Comparison of ENCODE assay signal across 8 cellular contexts in the genomic region with DNA sequence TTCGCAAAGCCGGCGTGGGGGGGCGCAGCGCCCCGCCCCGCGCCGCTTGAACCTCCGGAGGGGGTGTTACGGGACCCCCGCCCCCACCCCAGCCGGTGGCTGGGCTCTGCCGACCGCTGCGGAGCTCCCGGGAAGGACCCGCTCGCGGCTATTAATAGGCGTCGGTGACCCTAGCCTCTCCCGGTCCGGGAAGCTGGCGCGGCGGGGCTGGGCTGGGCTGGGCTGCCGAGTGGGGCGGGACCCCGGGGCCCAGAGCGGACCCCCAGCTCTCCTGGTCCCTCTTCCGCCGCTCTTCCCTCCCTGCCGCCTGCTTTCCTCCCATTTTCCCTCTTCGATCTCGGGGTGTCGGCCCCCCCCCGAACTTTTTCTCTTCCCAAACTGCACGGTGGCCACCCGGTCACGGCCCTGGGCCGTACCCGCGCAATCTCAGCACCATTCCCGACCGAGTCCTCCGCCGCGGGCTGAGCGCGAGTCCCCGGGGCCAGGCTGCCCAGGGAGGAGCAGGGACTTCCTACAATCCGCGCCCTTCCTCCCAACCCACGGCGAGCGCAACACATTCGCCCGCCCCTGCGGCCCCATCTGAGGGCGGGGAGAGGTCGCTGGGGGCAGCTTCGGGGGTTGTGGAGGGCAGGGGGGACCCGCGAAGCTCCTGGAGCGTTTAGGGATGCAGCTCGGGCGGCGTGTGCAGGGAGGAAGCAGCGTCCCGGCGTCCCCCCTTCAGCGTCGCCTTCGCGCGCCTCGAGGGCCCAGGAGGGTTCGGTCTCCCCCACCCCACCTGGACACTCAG. TPM values are rescaled to one million over a fixed set of nuclear protein-coding genes. Genes with fewer than 3 reads are reported as not detected.
A peak's percentile ranks its signal among the peaks of the same experiment; 100 is the strongest.
DNase-seq lines count a peak whose midpoint lies in the region; ATAC-seq and TF ChIP-seq lines count a peak whose summit lies in the region.

No MANE protein-coding gene starts in this region.

- H3K27me3 ChIP-seq in psoas muscle (ENCODE audit: insufficient read depth in 3 of 3, low read length in 2 of 3), result peaks cover 0 to 96% (median 38%) of the 10 kb centered on the region in 3 donors

- H3K4me1 ChIP-seq in psoas muscle, result peaks cover 12% of the 10 kb centered on the region

- no peak for TF ChIP-seq CTCF in Calu3 (IDR thresholded peaks at IDR 0.05; ENCODE audit: unreplicated experiment)
- no peak for TF ChIP-seq CTCF in psoas muscle (IDR thresholded peaks at IDR 0.05)

- H3K36me3 Mint-ChIP-seq in Calu3 (ENCODE audit: insufficient read depth, unreplicated experiment), result no peaks in the 10 kb centered on the region

- no peaks in the 10 kb centered on the region for H3K9me3 Mint-ChIP-seq in Calu3 (ENCODE audit: low read depth, unreplicated experiment)

- H3K9me3 ChIP-seq in psoas muscle, result no peaks in the 10 kb centered on the region

- intact Hi-C loops in Calu3 (cut with micrococcal nuclease; ENCODE audit: unreplicated experiment) (no loop called here), Right ventricle myocardium superior (cut with DNase I) (no loop called here), psoas muscle (cut with DNase I) (loop anchor here in 1 of 2 donors (10.0 kb wide), 2 partner anchors 538 to 678 kb away; no protein-coding TSS in a partner anchor)

- peak overlapping the region; percentile 52 for H3K4me3 Mint-ChIP-seq in Calu3 (ENCODE audit: low read depth, unreplicated experiment)

- H3K27ac Mint-ChIP-seq in Calu3 (ENCODE audit: unreplicated experiment), result no peak overlapping the region

- no TSS peak for BruUV-seq in Calu3 (replicated peaks; lab: Mats Ljungman, UMichigan)

- 1% methylated on average over 52 to 79 of the region's 79 CpGs for WGBS in psoas muscle, 3 donors

- ATAC-seq in SK-N-SH treated with all-trans-retinoic acid at 6 μM for 48 hours (peak; percentile 24), Right ventricle myocardium superior (ENCODE audit: poor library complexity) (peak; percentile 45), psoas muscle (peak in 3 of 4 donors; percentile 7 to 50 (median 24)), GM21515 (IDR thresholded peaks at IDR 0.05; ENCODE audit: unreplicated experiment) (no peak)

- no peaks in the 10 kb centered on the region for H3K4me1 Mint-ChIP-seq in Calu3 (ENCODE audit: low read depth, unreplicated experiment)

- no peaks in the 10 kb centered on the region for H3K36me3 ChIP-seq in psoas muscle (ENCODE audit: insufficient read depth in 1 of 2, low read depth in 1 of 2)

- DNase-seq in Calu3 (peak; percentile 27), Right ventricle myocardium superior (no peak), psoas muscle (peak; percentile 27 to 48), T-helper 9 cell (no peak), midbrain (lab: John Stamatoyannopoulos, UW) (no peak), HCEC 1CT (no peak)

- CTCF ChIA-PET in Calu3 (lab: Charles Lee), result interaction anchor here (0.7 to 1.1 kb wide), 3 partner anchors 63 to 103 kb away, joined by 3 to 5 read pairs (median 3); no protein-coding TSS in a partner anchor

- peaks cover 79% of the 10 kb centered on the region for H3K27me3 Mint-ChIP-seq in Calu3 (ENCODE audit: unreplicated experiment)

- peak overlapping the region; percentile 74 for H3K4me3 ChIP-seq in psoas muscle

- H3K27ac ChIP-seq in psoas muscle, result no peak overlapping the region

TF ChIP-seq in SK-N-SH treated with all-trans-retinoic acid at 6 μM for 48 hours, 23 proteins besides CTCF, POLR2A, EP300 and RAD21:
- TF ChIP-seq, protein P1, sequence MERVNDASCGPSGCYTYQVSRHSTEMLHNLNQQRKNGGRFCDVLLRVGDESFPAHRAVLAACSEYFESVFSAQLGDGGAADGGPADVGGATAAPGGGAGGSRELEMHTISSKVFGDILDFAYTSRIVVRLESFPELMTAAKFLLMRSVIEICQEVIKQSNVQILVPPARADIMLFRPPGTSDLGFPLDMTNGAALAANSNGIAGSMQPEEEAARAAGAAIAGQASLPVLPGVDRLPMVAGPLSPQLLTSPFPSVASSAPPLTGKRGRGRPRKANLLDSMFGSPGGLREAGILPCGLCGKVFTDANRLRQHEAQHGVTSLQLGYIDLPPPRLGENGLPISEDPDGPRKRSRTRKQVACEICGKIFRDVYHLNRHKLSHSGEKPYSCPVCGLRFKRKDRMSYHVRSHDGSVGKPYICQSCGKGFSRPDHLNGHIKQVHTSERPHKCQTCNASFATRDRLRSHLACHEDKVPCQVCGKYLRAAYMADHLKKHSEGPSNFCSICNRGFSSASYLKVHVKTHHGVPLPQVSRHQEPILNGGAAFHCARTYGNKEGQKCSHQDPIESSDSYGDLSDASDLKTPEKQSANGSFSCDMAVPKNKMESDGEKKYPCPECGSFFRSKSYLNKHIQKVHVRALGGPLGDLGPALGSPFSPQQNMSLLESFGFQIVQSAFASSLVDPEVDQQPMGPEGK (CRISPR knock-in tag; IDR thresholded peaks at IDR 0.05; ENCODE audit: borderline replicate concordance), result no peak
- TF ChIP-seq OSR1 (CRISPR knock-in tag; IDR thresholded peaks at IDR 0.05), result no peak
- TF ChIP-seq, protein P2, sequence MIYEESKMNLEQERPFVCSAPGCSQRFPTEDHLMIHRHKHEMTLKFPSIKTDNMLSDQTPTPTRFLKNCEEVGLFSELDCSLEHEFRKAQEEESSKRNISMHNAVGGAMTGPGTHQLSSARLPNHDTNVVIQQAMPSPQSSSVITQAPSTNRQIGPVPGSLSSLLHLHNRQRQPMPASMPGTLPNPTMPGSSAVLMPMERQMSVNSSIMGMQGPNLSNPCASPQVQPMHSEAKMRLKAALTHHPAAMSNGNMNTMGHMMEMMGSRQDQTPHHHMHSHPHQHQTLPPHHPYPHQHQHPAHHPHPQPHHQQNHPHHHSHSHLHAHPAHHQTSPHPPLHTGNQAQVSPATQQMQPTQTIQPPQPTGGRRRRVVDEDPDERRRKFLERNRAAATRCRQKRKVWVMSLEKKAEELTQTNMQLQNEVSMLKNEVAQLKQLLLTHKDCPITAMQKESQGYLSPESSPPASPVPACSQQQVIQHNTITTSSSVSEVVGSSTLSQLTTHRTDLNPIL (CRISPR knock-in tag; IDR thresholded peaks at IDR 0.05; ENCODE audit: low read depth), result no peak
- no peak for TF ChIP-seq RARB (CRISPR knock-in tag; IDR thresholded peaks at IDR 0.05)

RNA-seq across cellular contexts. Expression of a gene that starts 3.1 kb away (rescaled TPM):
- total RNA-seq in Calu3 (2022), result 0.27 TPM in 1 of 2 replicates, not detected in the other
- total RNA-seq in Right ventricle myocardium superior, result 10.8 TPM
- under 1 TPM; 0.46 to 0.73 (median 0.66) TPM for total RNA-seq in psoas muscle
- under 1 TPM; 0.11 to 0.87 (median 0.27) TPM for polyA plus RNA-seq in psoas muscle

Comparison
In these comparisons a context has a peak if more than half of its experiments do, and no peak if none do; other contexts are left out.
1. DNase-seq: peak in Calu3 (single experiment) and psoas muscle (2 of 2); none in Right ventricle myocardium superior (single experiment), T-helper 9 cell (single experiment), midbrain (single experiment) and HCEC 1CT (single experiment).